Comparison of ENCODE assay signal across 8 cellular contexts in the genomic region with DNA sequence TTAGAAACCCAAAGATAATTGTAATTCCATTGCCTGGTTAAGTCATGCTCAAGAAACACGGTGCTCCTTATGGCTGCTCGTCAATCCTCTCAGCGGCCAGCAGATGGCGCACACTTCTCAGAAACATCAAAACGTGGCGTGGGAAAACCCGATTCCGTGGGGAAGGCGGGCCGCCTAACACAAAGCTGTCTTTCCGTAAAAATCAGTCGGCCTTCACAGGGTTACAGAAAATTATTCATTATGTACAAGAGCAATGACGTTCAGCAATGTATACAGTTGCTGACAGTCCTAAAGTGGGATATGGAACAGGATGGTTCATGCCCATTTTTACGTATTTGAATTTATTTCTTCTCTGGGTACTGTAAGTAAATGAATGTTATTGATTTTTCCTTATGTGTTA.
DNase-seq lines count a peak whose midpoint lies in the region; ATAC-seq, FAIRE-seq and TF ChIP-seq lines count a peak whose summit lies in the region.

No MANE protein-coding gene starts in this region.

- H2AFZ ChIP-seq in keratinocyte (ENCODE audit: control insufficient read depth, low read length), result no peak overlapping the region

- peak; percentile 66 for ATAC-seq in WTC11

- H3K27me3 Mint-ChIP-seq in WTC11 (ENCODE audit: low read depth), result peaks cover 3% of the 10 kb centered on the region; the same call in 1 of the 2 replicates

- H4K20me1 ChIP-seq in keratinocyte (ENCODE audit: control insufficient read depth, extremely low read depth, insufficient read depth, low read length), result no peaks in the 10 kb centered on the region

- no peak overlapping the region for H3K4me3 ChIP-seq in keratinocyte (ENCODE audit: control insufficient read depth in 2 of 3, extremely low read depth in 1 of 3, insufficient read depth in 2 of 3, low read depth in 1 of 3, low read length in 3 of 3)

- H3K9me1 ChIP-seq in keratinocyte (ENCODE audit: control insufficient read depth, extremely low read depth, insufficient read depth, low read length), result no peaks in the 10 kb centered on the region

- H3K9ac ChIP-seq in keratinocyte (ENCODE audit: control insufficient read depth, extremely low read depth, insufficient read depth, low read length), result no peak overlapping the region

- H3K27ac Mint-ChIP-seq in WTC11, result no peak overlapping the region

- FAIRE-seq in keratinocyte (lab: Jason Lieb, UNC), result peak; percentile 73

- no peaks in the 10 kb centered on the region for H3K9me3 ChIP-seq in keratinocyte (ENCODE audit: control insufficient read depth, low read depth, low read length)

- CTCF ChIA-PET in WTC11 (lab: Charles Lee), result interaction anchor here (0.6 to 3.1 kb wide), 12 partner anchors 9 to 477 kb away, joined by 3 to 36 read pairs (median 3); partner anchors contain the start of gene PDE4D

- dilution Hi-C loops in keratinocyte (cut with MboI; ENCODE audit: extremely low pct_ligation_motif_present, low sequenced_read_pairs), result no loop called here

- no peaks in the 10 kb centered on the region for H3K4me1 ChIP-seq in keratinocyte (ENCODE audit: control insufficient read depth, extremely low read depth, insufficient read depth, low read length)

- peak overlapping the region; percentile 58 for H3K4me2 ChIP-seq in keratinocyte (ENCODE audit: control insufficient read depth, extremely low read depth, insufficient read depth, low read depth, low read length)

- 0 out of 2 replicates have a peak, but pooled peaks cover 4% of the 10 kb centered on the region for H3K4me1 Mint-ChIP-seq in WTC11

- H3K9me3 Mint-ChIP-seq in WTC11, result no peaks in the 10 kb centered on the region

- peak; percentile 73 for DNase-seq in GM03348 (ENCODE audit: low spot score)
- DNase-seq in HCEC 1CT, result peak; percentile 70
- peak; percentile 66 for DNase-seq in NCI-H1436 (lab: John Stamatoyannopoulos, UW)
- peak; percentile 68 for DNase-seq in WTC11 (ENCODE audit: low spot score)
- DNase-seq in central memory CD4-positive, alpha-beta T cell, result peak; percentile 34
- DNase-seq in keratinocyte (ENCODE audit: low read depth, low spot score), result no peak
- peak; percentile 57 for DNase-seq in stimulated activated CD4-positive, alpha-beta T cell treated with anti-CD3 and anti-CD28 coated beads, Interleukin-1b, Interleukin-23, amount 100 ng/mL, for 48 hours
- no peak for DNase-seq in HuH-7.5 (ENCODE audit: low spot score)

- H3K27me3 ChIP-seq in keratinocyte (ENCODE audit: control insufficient read depth, extremely low read depth, insufficient read depth, low read length), result no peaks in the 10 kb centered on the region

- no peak overlapping the region for H3K27ac ChIP-seq in keratinocyte (ENCODE audit: control insufficient read depth, insufficient read depth, low read length)

- H3K36me3 Mint-ChIP-seq in WTC11, result no peaks in the 10 kb centered on the region

- peak; percentile 86 for TF ChIP-seq CTCF in WTC11 (IDR thresholded peaks at IDR 0.05)
- peak; percentile 79 to 94 (median 90) for TF ChIP-seq CTCF in keratinocyte (optimal IDR thresholded peaks at IDR 0.05 in 1 of 3, IDR thresholded peaks at IDR 0.05 in 1 of 3, conservative IDR thresholded peaks at IDR 0.05 in 1 of 3; ENCODE audit: extremely low read depth in 1 of 3, insufficient read depth in 2 of 3, low read length in 3 of 3)

- no peaks in the 10 kb centered on the region for H3K36me3 ChIP-seq in keratinocyte (ENCODE audit: control insufficient read depth in 2 of 2, extremely low read depth in 1 of 2, insufficient read depth in 2 of 2, low read length in 2 of 2)

- no peaks in the 10 kb centered on the region for H3K79me2 ChIP-seq in keratinocyte (ENCODE audit: control insufficient read depth, insufficient read depth, low read length)

- POLR2A ChIA-PET in WTC11 (lab: Charles Lee), result no interaction called here

- H3K4me3 Mint-ChIP-seq in WTC11, result peak overlapping the region; percentile 65

TF ChIP-seq in WTC11, 78 proteins besides CTCF, POLR2A, EP300 and RAD21:
- peak; percentile 25; the same call in 1 of the 2 replicates for TF ChIP-seq MAX (CRISPR knock-in tag; IDR thresholded peaks at IDR 0.05)
- TF ChIP-seq, protein P1, sequence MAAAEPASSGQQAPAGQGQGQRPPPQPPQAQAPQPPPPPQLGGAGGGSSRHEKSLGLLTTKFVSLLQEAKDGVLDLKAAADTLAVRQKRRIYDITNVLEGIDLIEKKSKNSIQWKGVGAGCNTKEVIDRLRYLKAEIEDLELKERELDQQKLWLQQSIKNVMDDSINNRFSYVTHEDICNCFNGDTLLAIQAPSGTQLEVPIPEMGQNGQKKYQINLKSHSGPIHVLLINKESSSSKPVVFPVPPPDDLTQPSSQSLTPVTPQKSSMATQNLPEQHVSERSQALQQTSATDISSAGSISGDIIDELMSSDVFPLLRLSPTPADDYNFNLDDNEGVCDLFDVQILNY (CRISPR knock-in tag; IDR thresholded peaks at IDR 0.05), result no peak
- TF ChIP-seq SMAD4 (CRISPR knock-in tag; IDR thresholded peaks at IDR 0.05), result no peak

Comparison
In these comparisons a context has a peak if more than half of its experiments do, and no peak if none do; other contexts are left out.
1. DNase-seq: peak in GM03348 (single experiment), HCEC 1CT (single experiment), NCI-H1436 (single experiment), WTC11 (single experiment), central memory CD4-positive, alpha-beta T cell (single experiment) and stimulated activated CD4-positive, alpha-beta T cell treated with anti-CD3 and anti-CD28 coated beads, Interleukin-1b, Interleukin-23, amount 100 ng/mL, for 48 hours (single experiment); none in keratinocyte (single experiment) and HuH-7.5 (single experiment).